In the genomic region with DNA sequence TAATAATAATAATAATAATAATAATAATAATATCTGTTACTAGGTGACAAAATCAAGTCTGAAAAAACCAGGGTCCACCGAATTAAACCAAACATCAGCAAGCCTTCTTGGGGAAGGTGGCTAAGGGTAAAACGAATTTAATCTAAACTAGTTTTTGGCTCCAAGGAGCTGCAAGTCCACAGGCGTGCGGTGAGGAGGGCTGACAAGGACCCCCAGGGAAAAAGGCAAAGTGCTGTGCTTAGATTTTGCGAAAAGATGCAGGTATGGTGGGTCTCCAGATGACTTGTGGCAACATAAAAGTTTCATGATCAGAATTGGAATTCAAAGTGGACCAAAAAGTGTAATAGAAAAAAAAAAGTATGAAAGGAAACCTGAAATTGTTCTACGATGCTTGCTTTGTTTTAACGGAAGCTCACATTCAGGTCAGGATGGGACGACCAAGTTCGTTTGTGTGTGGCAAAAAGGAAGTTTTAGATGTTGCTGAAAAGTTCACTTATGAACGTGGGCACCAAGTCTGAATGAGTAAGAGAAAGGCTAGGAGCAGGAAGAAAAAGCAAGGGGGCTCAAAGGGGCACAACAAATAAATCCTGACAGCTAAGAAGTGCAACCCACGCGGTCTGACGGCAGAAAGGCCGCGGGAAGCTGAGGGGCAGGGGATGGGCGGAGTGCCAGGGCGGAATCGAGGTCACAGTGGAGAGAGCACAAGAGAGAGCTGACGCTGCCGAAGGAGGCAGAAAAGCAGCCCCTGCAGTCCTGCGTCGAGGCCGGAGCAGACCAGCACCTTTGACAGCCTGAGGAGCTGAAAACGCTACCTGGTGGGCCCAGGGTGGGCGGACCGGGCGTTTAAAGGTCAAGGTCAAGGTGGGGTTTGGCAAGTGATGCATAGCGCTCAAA, we compare ENCODE assay signal across 8 cellular contexts. TPM values are rescaled to one million over a fixed set of nuclear protein-coding genes. Genes with fewer than 3 reads are reported as not detected.
DNase-seq lines count a peak whose midpoint lies in the region; ATAC-seq and TF ChIP-seq lines count a peak whose summit lies in the region.

No MANE protein-coding gene starts in this region.

- CTCF ChIA-PET in Caco-2 (lab: Charles Lee), result interaction anchor here (0.8 to 2.5 kb wide), 3 partner anchors 12 to 57 kb away, joined by 3 to 16 read pairs (median 3); no protein-coding TSS in a partner anchor
- CTCF ChIA-PET in RWPE1 (lab: Yijun Ruan, JAX), result interaction anchor here (0.7 to 1.2 kb wide), 3 partner anchors 16 to 177 kb away, joined by 4 to 7 read pairs (median 5); no protein-coding TSS in a partner anchor

- H3K27me3 Mint-ChIP-seq in Caco-2 (ENCODE audit: insufficient read depth, unreplicated experiment), result no peaks in the 10 kb centered on the region

- H3K4me3 Mint-ChIP-seq in Caco-2 (ENCODE audit: unreplicated experiment), result peak overlapping the region; percentile 100

- H3K27me3 ChIP-seq in Caco-2 (replicated peaks; ENCODE audit: control insufficient read depth, insufficient read depth, low read length), result no peaks in the 10 kb centered on the region
- H3K27me3 ChIP-seq in neutrophil, result no peaks in the 10 kb centered on the region

- DNase-seq in Caco-2, result peak; percentile 46 to 50
- DNase-seq in HFF-Myc (ENCODE audit: extremely low read depth, low read depth), result peak; percentile 26
- DNase-seq in RWPE1 (ENCODE audit: low spot score), result no peak
- DNase-seq in activated effector memory CD4-positive, alpha-beta T cell treated with anti-CD3 and anti-CD28 coated beads, Interleukin-2, amount 50 U/mL, for 16 hours, result peak; percentile 90
- peak; percentile 68 to 86 for DNase-seq in foreskin fibroblast
- peak; percentile 57 for DNase-seq in superior temporal gyrus (ENCODE audit: extremely low spot score)

- no peak for TF ChIP-seq CTCF in Caco-2 (IDR thresholded peaks at IDR 0.05; ENCODE audit: insufficient read depth in 1 of 2, low read depth in 1 of 2, low read length in 1 of 2, severe bottlenecking in 1 of 2, unreplicated experiment in 1 of 2)
- TF ChIP-seq CTCF in HFF-Myc (IDR thresholded peaks at IDR 0.05; ENCODE audit: low read depth, low read length, missing control alignments), result no peak
- TF ChIP-seq CTCF in RWPE1 (conservative IDR thresholded peaks at IDR 0.05; ENCODE audit: low read depth), result no peak
- TF ChIP-seq CTCF in foreskin fibroblast (IDR thresholded peaks at IDR 0.05; ENCODE audit: low read depth, low read length), result no peak
- no peak for TF ChIP-seq CTCF in neutrophil (IDR thresholded peaks at IDR 0.05)

- H3K36me3 ChIP-seq in Caco-2 (ENCODE audit: control insufficient read depth, insufficient read depth, low read length) (peaks cover 3% of the 10 kb centered on the region; the same call in 1 of the 2 replicates), neutrophil (peaks cover 10% of the 10 kb centered on the region)

- no peak for ATAC-seq in GM21447 (IDR thresholded peaks at IDR 0.05; ENCODE audit: unreplicated experiment)

- H3K36me3 Mint-ChIP-seq in Caco-2 (ENCODE audit: insufficient read depth, unreplicated experiment), result peaks cover 70% of the 10 kb centered on the region

- H3K27ac ChIP-seq in RWPE1 (peak overlapping the region; percentile 96), neutrophil (peak overlapping the region; percentile 98)

- intact Hi-C loops in Caco-2 (cut with micrococcal nuclease; ENCODE audit: unreplicated experiment), result no loop called here

- H3K27ac Mint-ChIP-seq in Caco-2 (ENCODE audit: unreplicated experiment), result peak overlapping the region; percentile 100

- peaks cover 14% of the 10 kb centered on the region for H3K4me1 Mint-ChIP-seq in Caco-2 (ENCODE audit: low read depth, unreplicated experiment)

- no peaks in the 10 kb centered on the region for H3K9me3 Mint-ChIP-seq in Caco-2 (ENCODE audit: unreplicated experiment)

- POLR2A ChIA-PET in Caco-2 (lab: Charles Lee), result interaction anchor here (0.9 to 1.3 kb wide), 4 partner anchors 10 to 24 kb away, joined by 3 to 7 read pairs (median 4); a partner anchor contains a TSS
- POLR2A ChIA-PET in RWPE1 (lab: Yijun Ruan, JAX; ENCODE audit: low non-redundant PET), result no interaction called here

- H3K9me3 ChIP-seq in Caco-2 (no peaks in the 10 kb centered on the region), neutrophil (no peaks in the 10 kb centered on the region)

- BruUV-seq in Caco-2 (replicated peaks; lab: Mats Ljungman, UMichigan), result TSS peak; percentile 30

- H3K4me3 ChIP-seq in Caco-2 (ENCODE audit: low read depth, low read length) (peak overlapping the region; percentile 77), HFF-Myc (replicated peaks; ENCODE audit: low read depth, low read length) (peak overlapping the region; percentile 84), foreskin fibroblast (ENCODE audit: low read depth in 1 of 2, low read length in 2 of 2) (peak overlapping the region; percentile 85 to 98), neutrophil (ENCODE audit: low read depth in 1 of 2, low read length in 1 of 2) (peak overlapping the region; percentile 70 to 96)

- H3K4me1 ChIP-seq in Caco-2 (peaks cover 38% of the 10 kb centered on the region), neutrophil (ENCODE audit: control insufficient read depth in 1 of 2, insufficient read depth in 1 of 2, low read depth in 1 of 2, low read length in 1 of 2) (peaks cover 46 to 52% of the 10 kb centered on the region in 2 experiments)

RNA-seq across cellular contexts. Expression of a gene that starts 1.1 kb away (rescaled TPM):
- 67.1 and 68.7 TPM in 2 replicates for total RNA-seq in Caco-2 (2022)

RNA-seq across cellular contexts. Expression of a gene that starts 10.3 kb away (rescaled TPM):
- total RNA-seq in Caco-2 (2022), result 128 and 146 TPM in 2 replicates

RNA-seq across cellular contexts. Expression of a gene that starts 31.8 kb away (rescaled TPM):
- 6.7 and 8.3 TPM in 2 replicates for total RNA-seq in Caco-2 (2022)

RNA-seq across cellular contexts. Expression of a gene that starts 38.4 kb away (rescaled TPM):
- total RNA-seq in Caco-2 (2022), result 29.9 and 30.5 TPM in 2 replicates

RNA-seq across cellular contexts. Expression of a gene that starts 38.8 kb away (rescaled TPM):
- 2.9 and 4.1 TPM in 2 replicates for total RNA-seq in Caco-2 (2022)
